1 cellular context compared by ENCODE assay signal in genomic region chr5:177105546-177106476, GRCh38.
TF ChIP-seq lines count a peak whose summit lies in the region.

No MANE protein-coding gene starts in this region.

TF ChIP-seq in HepG2, 621 proteins besides CTCF, POLR2A, EP300 and RAD21 (continued from another document and continues in another):
- TF ChIP-seq GMEB1 (CRISPR knock-in tag; IDR thresholded peaks at IDR 0.05; ENCODE audit: borderline replicate concordance) (0 out of 2 replicates have a peak, but pooled peaks have one; percentile 21), TFDP2 (CRISPR knock-in tag; IDR thresholded peaks at IDR 0.05) (peak; percentile 70), ZNF124 (CRISPR knock-in tag; IDR thresholded peaks at IDR 0.05) (peak; percentile 66; the same call in 1 of the 2 replicates), DRAP1 (CRISPR knock-in tag; IDR thresholded peaks at IDR 0.05) (peak; percentile 39; the same call in 1 of the 2 replicates), ZNF574 (CRISPR knock-in tag; IDR thresholded peaks at IDR 0.05) (peak; percentile 68), ZNF234 (CRISPR knock-in tag; conservative IDR thresholded peaks at IDR 0.05) (0 out of 2 replicates have a peak, but pooled peaks have one; percentile 56), KDM6A (CRISPR knock-in tag; IDR thresholded peaks at IDR 0.05; ENCODE audit: low read depth) (no peak), POGZ (CRISPR knock-in tag; IDR thresholded peaks at IDR 0.05) (0 out of 2 replicates have a peak, but pooled peaks have one; percentile 22), ELF3 (CRISPR knock-in tag; IDR thresholded peaks at IDR 0.05) (0 out of 2 replicates have a peak, but pooled peaks have one; percentile 42), ZNF660 (CRISPR knock-in tag; IDR thresholded peaks at IDR 0.05; ENCODE audit: borderline replicate concordance, low read depth) (no peak), ZNF446 (CRISPR knock-in tag; IDR thresholded peaks at IDR 0.05) (no peak), ZNF354B (CRISPR knock-in tag; IDR thresholded peaks at IDR 0.05) (no peak), ZNF576 (CRISPR knock-in tag; IDR thresholded peaks at IDR 0.05) (no peak), LRRFIP1 (CRISPR knock-in tag; conservative IDR thresholded peaks at IDR 0.05) (no peak), HNRNPL (IDR thresholded peaks at IDR 0.05; ENCODE audit: low read depth, low read length) (peak; percentile 95), ZNF160 (CRISPR knock-in tag; IDR thresholded peaks at IDR 0.05) (no peak), ZNF501 (CRISPR knock-in tag; IDR thresholded peaks at IDR 0.05) (0 out of 2 replicates have a peak, but pooled peaks have one; percentile 32), ZNF350 (CRISPR knock-in tag; IDR thresholded peaks at IDR 0.05; ENCODE audit: borderline replicate concordance, low read depth) (peak; percentile 29; the same call in 1 of the 2 replicates), ZNF547 (CRISPR knock-in tag; IDR thresholded peaks at IDR 0.05) (peak; percentile 75), SOX5 (CRISPR knock-in tag; IDR thresholded peaks at IDR 0.05; ENCODE audit: borderline replicate concordance) (peak; percentile 62; the same call in 1 of the 2 replicates), SMYD3 (CRISPR knock-in tag; IDR thresholded peaks at IDR 0.05) (peak; percentile 82), ZNF792 (CRISPR knock-in tag; IDR thresholded peaks at IDR 0.05) (peak; percentile 59; the same call in 1 of the 2 replicates), ZNF691 (CRISPR knock-in tag; IDR thresholded peaks at IDR 0.05; ENCODE audit: borderline replicate concordance, low read depth) (peak; percentile 79; the same call in 1 of the 2 replicates), ZNF337 (CRISPR knock-in tag; IDR thresholded peaks at IDR 0.05; ENCODE audit: borderline replicate concordance, low read depth) (0 out of 2 replicates have a peak, but pooled peaks have one; percentile 65), ZNF567 (CRISPR knock-in tag; IDR thresholded peaks at IDR 0.05; ENCODE audit: borderline replicate concordance) (no peak), ZNF615 (CRISPR knock-in tag; IDR thresholded peaks at IDR 0.05; ENCODE audit: borderline replicate concordance) (0 out of 2 replicates have a peak, but pooled peaks have one; percentile 59), KDM5B (CRISPR knock-in tag; IDR thresholded peaks at IDR 0.05; ENCODE audit: borderline replicate concordance) (peak; percentile 44; the same call in 1 of the 2 replicates), CBX5 (CRISPR knock-in tag; IDR thresholded peaks at IDR 0.05; ENCODE audit: borderline replicate concordance) (0 out of 2 replicates have a peak, but pooled peaks have one; percentile 18), ARNTL (CRISPR knock-in tag; IDR thresholded peaks at IDR 0.05) (0 out of 2 replicates have a peak, but pooled peaks have one; percentile 21), ATF6 (CRISPR knock-in tag; conservative IDR thresholded peaks at IDR 0.05) (no peak), MAX (IDR thresholded peaks at IDR 0.05) (peak; percentile 88), HIVEP1 (CRISPR knock-in tag; IDR thresholded peaks at IDR 0.05) (peak; percentile 61; the same call in 1 of the 2 replicates), ERF (CRISPR knock-in tag; IDR thresholded peaks at IDR 0.05) (peak; percentile 71; the same call in 1 of the 2 replicates), ELF1 (CRISPR knock-in tag; IDR thresholded peaks at IDR 0.05) (0 out of 2 replicates have a peak, but pooled peaks have one; percentile 27), PATZ1 (CRISPR knock-in tag; IDR thresholded peaks at IDR 0.05) (peak; percentile 68; the same call in 1 of the 2 replicates), ZNF687 (CRISPR knock-in tag; IDR thresholded peaks at IDR 0.05) (peak; percentile 99), FOSL2 (CRISPR knock-in tag; IDR thresholded peaks at IDR 0.05) (peak; percentile 25; the same call in 1 of the 2 replicates), NFE2L1 (CRISPR knock-in tag; IDR thresholded peaks at IDR 0.05; ENCODE audit: borderline replicate concordance) (no peak), ZNF430 (CRISPR knock-in tag; IDR thresholded peaks at IDR 0.05) (0 out of 2 replicates have a peak, but pooled peaks have one; percentile 52), ASH2L (IDR thresholded peaks at IDR 0.05; ENCODE audit: insufficient read length, low read depth, low read length) (peak; percentile 54), RARG (CRISPR knock-in tag; IDR thresholded peaks at IDR 0.05; ENCODE audit: low read depth) (no peak), ZNF761 (CRISPR knock-in tag; conservative IDR thresholded peaks at IDR 0.05) (0 out of 2 replicates have a peak, but pooled peaks have one; percentile 37)
